In the genomic region with DNA sequence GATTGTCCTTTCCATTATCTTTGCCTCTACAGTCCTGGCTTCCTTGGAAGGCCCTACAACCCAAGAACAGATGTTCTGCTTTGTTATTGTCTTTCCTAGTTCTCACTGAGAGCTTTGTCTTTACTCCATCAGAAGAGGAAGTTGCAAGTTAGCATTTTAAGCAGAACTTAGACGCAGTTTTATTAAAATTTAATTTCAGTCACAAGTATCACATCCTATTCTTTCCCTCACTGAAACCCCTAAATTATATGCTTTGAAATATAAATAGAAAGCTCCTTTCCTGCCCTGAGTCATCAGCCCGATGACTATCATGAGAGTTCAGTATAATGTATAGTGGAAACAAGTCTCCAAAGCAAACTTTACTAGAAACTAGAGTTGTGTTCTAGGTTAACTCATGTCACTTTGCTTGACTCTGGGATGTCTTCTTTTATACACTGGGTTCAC, we compare ENCODE assay signal across 9 cellular contexts.
DNase-seq lines count a peak whose midpoint lies in the region; ATAC-seq, FAIRE-seq and TF ChIP-seq lines count a peak whose summit lies in the region.
"Had no signal": no experiment of that assay in that cellular context is flagged by ENCODE, and none has a peak within 500 bp of the region (broad histone marks: within the 10 kb centered on the region; RNA-seq: fewer than 3 reads in every experiment).

No MANE protein-coding gene starts in this region.

- TF ChIP-seq CTCF in astrocyte of the spinal cord (IDR thresholded peaks at IDR 0.05; ENCODE audit: low read depth, low read length) (no peak), tibial nerve (IDR thresholded peaks at IDR 0.05) (no peak)

- peak; percentile 69 for FAIRE-seq in GM12891 (lab: Jason Lieb, UNC)

- H3K4me3 ChIP-seq in astrocyte of the spinal cord (ENCODE audit: low read depth, low read length) (no peak overlapping the region), tibial nerve (no peak overlapping the region)
- H3K4me3 ChIP-seq: colonic mucosa had no signal

- no peaks in the 10 kb centered on the region for H3K4me1 ChIP-seq in tibial nerve
- H3K4me1 ChIP-seq: colonic mucosa had no signal

- TF ChIP-seq POLR2A in GM12891 (IDR thresholded peaks at IDR 0.05; ENCODE audit: low read depth, low read length), result no peak
- no peak for TF ChIP-seq POLR2A in tibial nerve (IDR thresholded peaks at IDR 0.05)
- TF ChIP-seq POLR2A in erythroblast (IDR thresholded peaks at IDR 0.05; ENCODE audit: low read length), result no peak

- DNase-seq in GM12891 (ENCODE audit: insufficient read length, low spot score), result no peak
- DNase-seq in astrocyte of the spinal cord (ENCODE audit: low read depth, low spot score), result peak; percentile 28
- DNase-seq in tibial nerve (ENCODE audit: low spot score in 2 of 2), result no peak
- no peak for DNase-seq in erythroblast (lab: John Stamatoyannopoulos, UW)
- DNase-seq in G401 (ENCODE audit: low spot score), result no peak
- no peak for DNase-seq in DMS 273 treated with DMSO at 0.1 percent for 48 hours (lab: John Stamatoyannopoulos, UW)
- DNase-seq: colonic mucosa had no signal

- ATAC-seq in GM21367 (IDR thresholded peaks at IDR 0.05; ENCODE audit: unreplicated experiment) (peak; percentile 95), HG03139 (IDR thresholded peaks at IDR 0.05; ENCODE audit: unreplicated experiment) (peak; percentile 86)

- H3K27ac ChIP-seq in tibial nerve, result no peak overlapping the region
- H3K27ac ChIP-seq: colonic mucosa had no signal

- TF ChIP-seq EP300 in tibial nerve (IDR thresholded peaks at IDR 0.05), result no peak

- in situ Hi-C loops in astrocyte of the spinal cord (cut with HindIII; ENCODE audit: low sequenced_read_pairs) (no loop called here), G401 (cut with HindIII; ENCODE audit: low sequenced_read_pairs) (no loop called here)

- no peaks in the 10 kb centered on the region for H3K36me3 ChIP-seq in tibial nerve
- H3K36me3 ChIP-seq: colonic mucosa had no signal

- WGBS in tibial nerve, 2 donors, result 58 to 59% methylated on average over 2 of the region's 2 CpGs

- H3K27me3 ChIP-seq in tibial nerve, result no peaks in the 10 kb centered on the region
- H3K27me3 ChIP-seq: colonic mucosa had no signal

- peaks cover 0 to 4% (median 0%) of the 10 kb centered on the region in 4 donors for H3K9me3 ChIP-seq in tibial nerve
- H3K9me3 ChIP-seq: colonic mucosa had no signal

TF ChIP-seq in GM12891, 5 proteins besides CTCF, POLR2A, EP300 and RAD21:
- TF ChIP-seq POU2F2 (IDR thresholded peaks at IDR 0.05; ENCODE audit: low read depth, low read length) (no peak), SPI1 (IDR thresholded peaks at IDR 0.05; ENCODE audit: low read depth, low read length) (peak; percentile 62), PAX5 (IDR thresholded peaks at IDR 0.05; ENCODE audit: insufficient read depth, low read length, severe bottlenecking) (no peak), POLR2AphosphoS5 (IDR thresholded peaks at IDR 0.05; ENCODE audit: low read depth, low read length) (no peak), TAF1 (IDR thresholded peaks at IDR 0.05; ENCODE audit: low read depth, low read length) (no peak)
